Comparison of ENCODE assay signal across 26 cellular contexts in genomic region chr11:133586903-133587517, GRCh38. TPM values are rescaled to one million over a fixed set of nuclear protein-coding genes. Genes with fewer than 3 reads are reported as not detected.
"Had no signal": no experiment of that assay in that cellular context is flagged by ENCODE, and none has a peak within 500 bp of the region (broad histone marks: within the 10 kb centered on the region; RNA-seq: fewer than 3 reads in every experiment).

No MANE protein-coding gene starts in this region.

- H3K9me3 ChIP-seq: esophagus muscularis mucosa, gastroesophageal sphincter, lower lobe of right lung had no signal

- H3K4me3 Mint-ChIP-seq: mesothelial cell of epicardium, naive B cell had no signal

- FAIRE-seq: endothelial cell of umbilical vein, frontal cortex, islet of Langerhans, keratinocyte had no signal

- H3K27me3 ChIP-seq: dorsolateral prefrontal cortex, esophagus muscularis mucosa, foreskin keratinocyte, gastroesophageal sphincter, left lung had no signal

- H3K36me3 ChIP-seq: esophagus muscularis mucosa, gastroesophageal sphincter, heart right ventricle, left lung, lower lobe of right lung had no signal

- H3K4me1 Mint-ChIP-seq: mesothelial cell of epicardium, naive B cell had no signal

- H3K27ac Mint-ChIP-seq: mesothelial cell of epicardium, naive B cell had no signal

- H3K4me1 ChIP-seq: esophagus muscularis mucosa, foreskin keratinocyte, gastroesophageal sphincter, heart right ventricle, left lung, lower lobe of right lung had no signal

- ATAC-seq: foreskin keratinocyte, gastroesophageal sphincter, heart right ventricle, left cardiac atrium, left lung, left ventricle myocardium superior, lower lobe of right lung, mucosa of descending colon had no signal

- H3K4me3 ChIP-seq: coronary artery, dorsolateral prefrontal cortex, esophagus muscularis mucosa, gastroesophageal sphincter, heart right ventricle, left lung, lower lobe of right lung, mucosa of descending colon had no signal

- H3K36me3 Mint-ChIP-seq: mesothelial cell of epicardium, naive B cell had no signal

- H3K27me3 Mint-ChIP-seq: naive B cell had no signal

- H3K27ac ChIP-seq: coronary artery, dorsolateral prefrontal cortex, esophagus muscularis mucosa, foreskin keratinocyte, gastroesophageal sphincter, heart right ventricle, left lung, lower lobe of right lung had no signal

- DNase-seq: dermis blood vessel endothelial cell; dorsolateral prefrontal cortex; effector CD4-positive, alpha-beta T cell; effector memory CD4-positive, alpha-beta T cell; foreskin keratinocyte; heart right ventricle; hippocampal formation; left cardiac atrium; left lung; left ventricle myocardium superior; lower lobe of right lung; mesenchymal stem cell; mucosa of descending colon; naive B cell had no signal

RNA-seq across cellular contexts. Expression of gene OPCML, which starts 54.7 kb away (rescaled TPM):
- total RNA-seq: dermis blood vessel endothelial cell, endothelial cell of umbilical vein, epithelial cell of proximal tubule, fibroblast of villous mesenchyme, left lung, lung microvascular endothelial cell, myocyte had no signal
- polyA plus RNA-seq: endothelial cell of umbilical vein had no signal
